Comparison of ENCODE assay signal across 17 cellular contexts in genomic region chr11:120167659-120168058, GRCh38. TPM values are rescaled to one million over a fixed set of nuclear protein-coding genes. Genes with fewer than 3 reads are reported as not detected.
DNase-seq lines count a peak whose midpoint lies in the region; ATAC-seq and TF ChIP-seq lines count a peak whose summit lies in the region.
"Had no signal": no experiment of that assay in that cellular context is flagged by ENCODE, and none has a peak within 500 bp of the region (broad histone marks: within the 10 kb centered on the region; RNA-seq: fewer than 3 reads in every experiment).

No MANE protein-coding gene starts in this region.

- H3K14ac ChIP-seq in IMR-90 (replicated peaks; ENCODE audit: low read depth, low read length) = no peak overlapping the region
- no peak overlapping the region for H3K14ac ChIP-seq in trophoblast cell (ENCODE audit: low read length)

- no peak overlapping the region for H3K18ac ChIP-seq in IMR-90 (ENCODE audit: low read depth, low read length)
- H3K18ac ChIP-seq in trophoblast cell (ENCODE audit: low read length) = no peak overlapping the region

- TF ChIP-seq POLR2A in IMR-90 (IDR thresholded peaks at IDR 0.05; ENCODE audit: low read depth, low read length) (no peak), esophagus muscularis mucosa (IDR thresholded peaks at IDR 0.05; ENCODE audit: low read depth) (no peak)

- intact Hi-C loops in left ventricle myocardium superior (cut with micrococcal nuclease) = no loop called here
- intact Hi-C loops in left cardiac atrium (cut with DNase I) = no loop called here
- intact Hi-C loops in IMR-90 (cut with micrococcal nuclease) = no loop called here
- intact Hi-C loops in esophagus muscularis mucosa (cut with DNase I) = no loop called here
- intact Hi-C loops in upper lobe of right lung (cut with DNase I) = no loop called here

- H3K27me3 ChIP-seq in IMR-90 (ENCODE audit: control insufficient read depth, insufficient read depth, low read length) = peaks cover 35% of the 10 kb centered on the region
- H3K27me3 ChIP-seq in esophagus muscularis mucosa = peaks cover 0 to 67% (median 13%) of the 10 kb centered on the region in 4 donors
- H3K27me3 ChIP-seq in upper lobe of right lung = peaks cover 33% of the 10 kb centered on the region
- peaks cover 7% of the 10 kb centered on the region for H3K27me3 ChIP-seq in trophoblast cell (ENCODE audit: insufficient read depth, low read length)
- H3K27me3 ChIP-seq: BE2C, SJSA1 had no signal

- H3K9ac ChIP-seq in IMR-90 (ENCODE audit: low read depth, low read length) = no peak overlapping the region
- no peak overlapping the region for H3K9ac ChIP-seq in trophoblast cell (ENCODE audit: low read length)

- in situ Hi-C loops in IMR-90 (cut with MboI; ENCODE audit: low sequenced_read_pairs) = no loop called here

- no TSS peak for BruUV-seq in IMR-90 (replicated peaks; lab: Mats Ljungman, UMichigan)

- H3K4me2 ChIP-seq in IMR-90 (ENCODE audit: low read depth, low read length) (no peak overlapping the region), trophoblast cell (ENCODE audit: low read length) (no peak overlapping the region)

- H2BK5ac ChIP-seq in IMR-90 (ENCODE audit: low read depth, low read length, poor library complexity, severe bottlenecking) (no peak overlapping the region), trophoblast cell (ENCODE audit: low read depth, low read length, poor library complexity) (no peak overlapping the region)

- no peaks in the 10 kb centered on the region; the same call in 1 of the 2 replicates for H3K4me1 ChIP-seq in IMR-90 (ENCODE audit: control insufficient read depth, insufficient read depth, low read length)
- peaks cover 10 to 34% (median 28%) of the 10 kb centered on the region in 4 donors for H3K4me1 ChIP-seq in esophagus muscularis mucosa
- peaks cover 11% of the 10 kb centered on the region for H3K4me1 ChIP-seq in upper lobe of right lung
- H3K4me1 ChIP-seq in trophoblast cell (ENCODE audit: control insufficient read depth in 1 of 2, insufficient read depth in 2 of 2, low read length in 2 of 2) = peaks cover 0 to 6% of the 10 kb centered on the region in 2 experiments
- H3K4me1 ChIP-seq: BE2C had no signal

- no peak for TF ChIP-seq EP300 in esophagus muscularis mucosa (IDR thresholded peaks at IDR 0.05)

- WGBS in IMR-90 (ENCODE audit: extremely low coverage in 2 of 2, insufficient read length in 1 of 2), 2 experiments = 36% methylated on average over 9 of the region's 11 CpGs; no CpG with 5 or more reads in 1 of the 2 experiments
- 75% methylated on average over 11 of the region's 11 CpGs for WGBS in esophagus muscularis mucosa
- no CpG with 5 or more reads among the region's 11 CpGs for WGBS in trophoblast cell (ENCODE audit: extremely low coverage, insufficient coverage, insufficient read length)

- H2BK120ac ChIP-seq in IMR-90 (ENCODE audit: low read depth, low read length) (no peak overlapping the region), trophoblast cell (ENCODE audit: insufficient read depth, low read length, poor library complexity) (no peak overlapping the region)

- no peak overlapping the region for H2BK15ac ChIP-seq in IMR-90 (ENCODE audit: low read depth, low read length)

- H3K36me3 ChIP-seq in IMR-90 (ENCODE audit: control insufficient read depth, insufficient read depth, low read length) (no peaks in the 10 kb centered on the region), esophagus muscularis mucosa (no peaks in the 10 kb centered on the region), upper lobe of right lung (no peaks in the 10 kb centered on the region), trophoblast cell (ENCODE audit: control insufficient read depth in 1 of 2, insufficient read depth in 2 of 2, low read length in 2 of 2) (no peaks in the 10 kb centered on the region)
- H3K36me3 ChIP-seq: BE2C, Peyer's patch, SJSA1 had no signal

- H3K4me3 ChIP-seq in IMR-90 (ENCODE audit: insufficient read depth, low read depth, low read length) (no peak overlapping the region), esophagus muscularis mucosa (no peak overlapping the region), upper lobe of right lung (no peak overlapping the region), trophoblast cell (ENCODE audit: low read depth, low read length) (no peak overlapping the region)
- H3K4me3 ChIP-seq: SJSA1 had no signal

- H3K27ac ChIP-seq in IMR-90 (ENCODE audit: insufficient read depth, low read length) = no peak overlapping the region
- no peak overlapping the region for H3K27ac ChIP-seq in esophagus muscularis mucosa (replicated peaks in 1 of 4)
- no peak overlapping the region for H3K27ac ChIP-seq in upper lobe of right lung
- no peak overlapping the region for H3K27ac ChIP-seq in trophoblast cell (ENCODE audit: low read depth, low read length)
- H3K27ac ChIP-seq: Peyer's patch, SJSA1 had no signal

- no peak overlapping the region for H4K5ac ChIP-seq in IMR-90 (ENCODE audit: low read depth, low read length)

- H3K56ac ChIP-seq in IMR-90 (ENCODE audit: extremely low read depth, insufficient read depth, low read length) = no peak overlapping the region

- TF ChIP-seq CTCF in IMR-90 (conservative IDR thresholded peaks at IDR 0.05; ENCODE audit: low read depth, low read length) (no peak), esophagus muscularis mucosa (IDR thresholded peaks at IDR 0.05) (no peak), upper lobe of right lung (IDR thresholded peaks at IDR 0.05) (no peak)

- no peaks in the 10 kb centered on the region for H3K79me2 ChIP-seq in trophoblast cell (ENCODE audit: control insufficient read depth, insufficient read depth, low read length, poor library complexity)

- 0 out of 2 replicates have a peak, but pooled peaks cover 3% of the 10 kb centered on the region for H3K9me1 ChIP-seq in IMR-90 (ENCODE audit: insufficient read depth, low read length)

- H2BK20ac ChIP-seq in IMR-90 (ENCODE audit: low read depth, low read length) = no peak overlapping the region

- H4K91ac ChIP-seq in IMR-90 (ENCODE audit: insufficient read depth, low read depth, low read length) (no peak overlapping the region), trophoblast cell (ENCODE audit: low read depth, low read length) (no peak overlapping the region)

- H4K8ac ChIP-seq in IMR-90 (ENCODE audit: low read depth in 2 of 2, low read length in 2 of 2) (no peak overlapping the region), trophoblast cell (ENCODE audit: low read depth, low read length) (no peak overlapping the region)

- peak overlapping the region; percentile 45 for H2AK9ac ChIP-seq in IMR-90 (replicated peaks; ENCODE audit: low read depth, low read length, poor library complexity)

- H3K4ac ChIP-seq in IMR-90 (ENCODE audit: low read depth, low read length) (no peak overlapping the region), trophoblast cell (ENCODE audit: low read depth, low read length) (no peak overlapping the region)

- TF ChIP-seq RAD21 in IMR-90 (IDR thresholded peaks at IDR 0.05; ENCODE audit: low read length) = no peak

- H3K9me3 ChIP-seq in IMR-90 (ENCODE audit: control insufficient read depth, insufficient read depth, low read length) = no peaks in the 10 kb centered on the region
- H3K9me3 ChIP-seq in esophagus muscularis mucosa = no peaks in the 10 kb centered on the region
- H3K9me3 ChIP-seq in upper lobe of right lung = no peaks in the 10 kb centered on the region
- H3K9me3 ChIP-seq in trophoblast cell (ENCODE audit: insufficient read depth, low read depth, low read length) = peaks cover 1% of the 10 kb centered on the region
- H3K9me3 ChIP-seq: BE2C, Peyer's patch, SJSA1 had no signal

- POLR2A ChIA-PET in IMR-90 (lab: Charles Lee; ENCODE audit: unreplicated experiment) = no interaction called here

- H4K20me1 ChIP-seq in IMR-90 (ENCODE audit: insufficient read depth, low read length) = no peaks in the 10 kb centered on the region

- H4K12ac ChIP-seq in trophoblast cell (ENCODE audit: low read depth, low read length) = no peak overlapping the region

- H2AFZ ChIP-seq in IMR-90 (replicated peaks; ENCODE audit: low read length, poor library complexity) = peak overlapping the region; percentile 10
- H2AFZ ChIP-seq in trophoblast cell (ENCODE audit: insufficient read depth, low read length, poor library complexity) = no peak overlapping the region

- no peak for ATAC-seq in left ventricle myocardium superior
- no peak for ATAC-seq in left cardiac atrium
- ATAC-seq in IMR-90 (ENCODE audit: low read depth) = no peak
- ATAC-seq in upper lobe of right lung = no peak
- no peak for ATAC-seq in GM19452 (IDR thresholded peaks at IDR 0.05; ENCODE audit: unreplicated experiment)
- ATAC-seq in HG03280 (IDR thresholded peaks at IDR 0.05; ENCODE audit: unreplicated experiment) = no peak

- DNase-seq in left ventricle myocardium superior (peak; percentile 8), left cardiac atrium (no peak), IMR-90 (no peak), esophagus muscularis mucosa (ENCODE audit: extremely low spot score) (peak; percentile 66), upper lobe of right lung (peak; percentile 31), trophoblast cell (no peak)
- DNase-seq: BE2C; CD4-positive, CD25-positive, alpha-beta regulatory T cell; H9; NCI-H1105 treated with DMSO at 0.1 percent for 48 hours; NCI-H1694 treated with DMSO at 0.1 percent for 48 hours; NK-92 treated with Interleukin-12 subunit alpha and Interleukin-12 subunit beta, amount 100 ng/mL, for 24 hours; Peyer's patch had no signal

- dilution Hi-C loops in IMR-90 (cut with HindIII; ENCODE audit: low sequenced_read_pairs, unreplicated experiment) = no loop called here

- H3K23ac ChIP-seq in IMR-90 (ENCODE audit: low read depth, low read length) = no peak overlapping the region
- no peak overlapping the region for H3K23ac ChIP-seq in trophoblast cell (ENCODE audit: low read length)

- H2AK5ac ChIP-seq in IMR-90 (ENCODE audit: low read depth, low read length) (no peak overlapping the region), trophoblast cell (ENCODE audit: low read length) (no peak overlapping the region)

- CTCF ChIA-PET in IMR-90 (lab: Yijun Ruan, JAX) = interaction anchor here (1.5 kb wide), 1 partner anchor 135 kb away, joined by 8 read pairs; no protein-coding TSS in a partner anchor

- H3K79me1 ChIP-seq in IMR-90 (ENCODE audit: low read depth in 1 of 2, low read length in 2 of 2) = no peaks in the 10 kb centered on the region
- no peaks in the 10 kb centered on the region for H3K79me1 ChIP-seq in trophoblast cell (ENCODE audit: low read length)

- H2BK12ac ChIP-seq in trophoblast cell (ENCODE audit: low read length) = no peak overlapping the region

RNA-seq across cellular contexts. Expression of gene TRIM29, which starts 29.7 kb away (rescaled TPM):
- 0.50 TPM for total RNA-seq in left ventricle myocardium superior
- under 1 TPM in 1 of 2 donors, not detected in 1; 0.50 TPM for total RNA-seq in left cardiac atrium
- not detected in 2 replicates for total RNA-seq in IMR-90 (2012; rRNA removed)
- not detected in 2 replicates for polyA plus RNA-seq in IMR-90 (2012; rRNA removed)
- not detected in 2 replicates for polyA plus RNA-seq in IMR-90 (2012; cell fraction: cytosol; rRNA removed)
- not detected in 2 replicates for polyA plus RNA-seq in IMR-90 (2012; cell fraction: nucleus; rRNA removed; ENCODE audit: low replicate concordance)
- total RNA-seq in esophagus muscularis mucosa = 1 to 10 TPM in 1 of 4 donors, under 1 TPM in 3; 0.45 to 1.3 (median 0.75) TPM
- total RNA-seq in upper lobe of right lung = 3.4 TPM
- 1.1 and 1.3 TPM in 2 replicates for polyA plus RNA-seq in trophoblast cell (2013)
- total RNA-seq: CD4-positive, CD25-positive, alpha-beta regulatory T cell; H9; NCI-H460; SJSA1 had no signal
- polyA plus RNA-seq: CD4-positive, CD25-positive, alpha-beta regulatory T cell had no signal

RNA-seq across cellular contexts. Expression of gene OAF, which starts 43.2 kb away (rescaled TPM):
- total RNA-seq in left ventricle myocardium superior = 27.9 TPM
- 10 to 100 TPM; 32.9 to 59.6 TPM for total RNA-seq in left cardiac atrium
- 9.9 and 10.8 TPM in 2 replicates for total RNA-seq in IMR-90 (2012; rRNA removed)
- polyA plus RNA-seq in IMR-90 (2012; rRNA removed) = 42.0 and 53.1 TPM in 2 replicates
- polyA plus RNA-seq in IMR-90 (2012; cell fraction: cytosol; rRNA removed) = 68.2 and 111 TPM in 2 replicates
- 38.8 and 119 TPM in 2 replicates for polyA plus RNA-seq in IMR-90 (2012; cell fraction: nucleus; rRNA removed; ENCODE audit: low replicate concordance)
- total RNA-seq in esophagus muscularis mucosa = 10 to 100 TPM; 30.7 to 66.1 (median 58.1) TPM
- total RNA-seq in upper lobe of right lung = 19.8 TPM
- polyA plus RNA-seq in trophoblast cell (2013) = 15.2 and 18.2 TPM in 2 replicates

Comparison
In these comparisons a context has a peak if more than half of its experiments do, and no peak if none do; other contexts are left out.
1. DNase-seq: peak in left ventricle myocardium superior (single experiment), esophagus muscularis mucosa (single experiment) and upper lobe of right lung (single experiment); none in left cardiac atrium (single experiment), IMR-90 (single experiment) and trophoblast cell (0 of 2).